Comparison of ENCODE assay signal across 20 cellular contexts in genomic region chr14:103817595-103817994, GRCh38. TPM values are rescaled to one million over a fixed set of nuclear protein-coding genes. Genes with fewer than 3 reads are reported as not detected.
A peak's percentile ranks its signal among the peaks of the same experiment; 100 is the strongest.
DNase-seq lines count a peak whose midpoint lies in the region; ATAC-seq and TF ChIP-seq lines count a peak whose summit lies in the region.
"Had no signal": no experiment of that assay in that cellular context is flagged by ENCODE, and none has a peak within 500 bp of the region (broad histone marks: within the 10 kb centered on the region; RNA-seq: fewer than 3 reads in every experiment).

No MANE protein-coding gene starts in this region.

- H3K27ac Mint-ChIP-seq in naive thymus-derived CD4-positive, alpha-beta T cell, result peak overlapping the region in 8 of 9 donors; percentile 32 to 82 (median 53)
- no peak overlapping the region for H3K27ac Mint-ChIP-seq in activated CD4-positive, alpha-beta T cell treated with anti-CD3 and anti-CD28 coated beads, Interleukin-2, amount 10 ng/mL, durations not matched to agents 24 days and 14 days
- H3K27ac Mint-ChIP-seq: B cell, H9 had no signal

- H3K4me1 ChIP-seq in BE2C, result peaks cover 31% of the 10 kb centered on the region
- peaks cover 0 to 18% of the 10 kb centered on the region in 2 donors for H3K4me1 ChIP-seq in naive thymus-derived CD4-positive, alpha-beta T cell (ENCODE audit: control insufficient read depth in 2 of 2, insufficient read depth in 2 of 2, low read length in 2 of 2)

- DNase-seq in BE2C, result peak; percentile 40
- DNase-seq in SK-N-MC (ENCODE audit: low read depth, low spot score), result no peak
- no peak for DNase-seq in left cardiac atrium
- DNase-seq in naive thymus-derived CD4-positive, alpha-beta T cell, result no peak
- DNase-seq in activated CD4-positive, alpha-beta T cell treated with anti-CD3 and anti-CD28 coated beads, Interleukin-2, amount 10 ng/mL, durations not matched to agents 24 days and 14 days, result no peak
- DNase-seq in DMS 273 treated with DMSO at 0.1 percent for 48 hours (lab: John Stamatoyannopoulos, UW), result no peak
- no peak for DNase-seq in RWPE1 (ENCODE audit: low spot score)
- DNase-seq: CD4-positive, alpha-beta memory T cell; DMS53; EL; H9; KBM-7; NCI-H1105; NCI-H2227 treated with DMSO at 0.1 percent for 48 hours; NCI-H510A treated with DMSO at 0.1 percent for 48 hours; NCI-H774; OCI-M1; SIG-M5 had no signal

- H3K36me3 ChIP-seq in BE2C (peaks cover 4% of the 10 kb centered on the region; the same call in 1 of the 2 replicates), SK-N-MC (ENCODE audit: insufficient read depth, low read length) (no peaks in the 10 kb centered on the region)
- H3K36me3 ChIP-seq in naive thymus-derived CD4-positive, alpha-beta T cell (ENCODE audit: control insufficient read depth in 2 of 3, insufficient read depth in 3 of 3, low read length in 3 of 3), result no peaks in the 10 kb centered on the region

- H3K9me3 Mint-ChIP-seq in naive thymus-derived CD4-positive, alpha-beta T cell, result no peaks in the 10 kb centered on the region
- H3K9me3 Mint-ChIP-seq in activated CD4-positive, alpha-beta T cell treated with anti-CD3 and anti-CD28 coated beads, Interleukin-2, amount 10 ng/mL, durations not matched to agents 24 days and 14 days, result no peaks in the 10 kb centered on the region

- peak; percentile 30 to 66 for ATAC-seq in left cardiac atrium
- no peak for ATAC-seq in naive thymus-derived CD4-positive, alpha-beta T cell
- ATAC-seq: GM12878 had no signal

- H3K9me3 ChIP-seq in BE2C (no peaks in the 10 kb centered on the region), SK-N-MC (ENCODE audit: low read depth, low read length) (no peaks in the 10 kb centered on the region)
- H3K9me3 ChIP-seq in naive thymus-derived CD4-positive, alpha-beta T cell (ENCODE audit: control insufficient read depth in 2 of 3, low read length in 3 of 3), result no peaks in the 10 kb centered on the region

- POLR2A ChIA-PET in naive thymus-derived CD4-positive, alpha-beta T cell (lab: Charles Lee), result no interaction called here
- POLR2A ChIA-PET in RWPE1 (lab: Yijun Ruan, JAX; ENCODE audit: low non-redundant PET), result no interaction called here

- H3K4me3 ChIP-seq in BE2C (ENCODE audit: low read depth, low read length) (no peak overlapping the region), SK-N-MC (no peak overlapping the region)
- H3K4me3 ChIP-seq in naive thymus-derived CD4-positive, alpha-beta T cell (ENCODE audit: low read length), result no peak overlapping the region
- H3K4me3 ChIP-seq: GM12878 had no signal

- TF ChIP-seq CTCF in BE2C (IDR thresholded peaks at IDR 0.05; ENCODE audit: low read depth, low read length), result no peak
- TF ChIP-seq CTCF in RWPE1 (conservative IDR thresholded peaks at IDR 0.05; ENCODE audit: low read depth), result no peak

- H3K4me1 Mint-ChIP-seq in naive thymus-derived CD4-positive, alpha-beta T cell, result peaks cover 0 to 50% (median 46%) of the 10 kb centered on the region in 7 donors
- H3K4me1 Mint-ChIP-seq in activated CD4-positive, alpha-beta T cell treated with anti-CD3 and anti-CD28 coated beads, Interleukin-2, amount 10 ng/mL, durations not matched to agents 24 days and 14 days, result peaks cover 4% of the 10 kb centered on the region

- H3K36me3 Mint-ChIP-seq in naive thymus-derived CD4-positive, alpha-beta T cell, result peaks cover 0 to 3% (median 0%) of the 10 kb centered on the region in 5 donors
- H3K36me3 Mint-ChIP-seq in activated CD4-positive, alpha-beta T cell treated with anti-CD3 and anti-CD28 coated beads, Interleukin-2, amount 10 ng/mL, durations not matched to agents 24 days and 14 days (ENCODE audit: low read depth), result no peaks in the 10 kb centered on the region
- H3K36me3 Mint-ChIP-seq: CD4-positive, alpha-beta memory T cell had no signal

- CTCF ChIA-PET in naive thymus-derived CD4-positive, alpha-beta T cell (lab: Charles Lee), result interaction anchor here (0.6 to 1.4 kb wide), 7 partner anchors 8 to 1248 kb away, joined by 3 to 7 read pairs (median 5); no protein-coding TSS in a partner anchor
- CTCF ChIA-PET in RWPE1 (lab: Yijun Ruan, JAX), result interaction anchor here (0.6 to 2.0 kb wide), 4 partner anchors 9 to 102 kb away, joined by 3 to 5 read pairs (median 4); no protein-coding TSS in a partner anchor

- intact Hi-C loops in left cardiac atrium (cut with DNase I), result loop anchor here in 1 of 2 donors (10.0 kb wide), 1 partner anchor 77 kb away; no protein-coding TSS in a partner anchor
- intact Hi-C loops in naive thymus-derived CD4-positive, alpha-beta T cell (cut with micrococcal nuclease), result no loop called here
- intact Hi-C loops in activated CD4-positive, alpha-beta T cell treated with anti-CD3 and anti-CD28 coated beads, Interleukin-2, amount 10 ng/mL, durations not matched to agents 24 days and 14 days (cut with micrococcal nuclease), result no loop called here

- H3K9ac ChIP-seq in SK-N-MC (ENCODE audit: insufficient read length), result no peak overlapping the region

- H3K4me3 Mint-ChIP-seq in naive thymus-derived CD4-positive, alpha-beta T cell, result peak overlapping the region in 4 of 10 donors; percentile 18 to 53 (median 40)
- no peak overlapping the region for H3K4me3 Mint-ChIP-seq in activated CD4-positive, alpha-beta T cell treated with anti-CD3 and anti-CD28 coated beads, Interleukin-2, amount 10 ng/mL, durations not matched to agents 24 days and 14 days
- H3K4me3 Mint-ChIP-seq: B cell, H9 had no signal

- peaks cover 0 to 7% (median 0%) of the 10 kb centered on the region in 5 donors for H3K27me3 Mint-ChIP-seq in naive thymus-derived CD4-positive, alpha-beta T cell
- H3K27me3 Mint-ChIP-seq in activated CD4-positive, alpha-beta T cell treated with anti-CD3 and anti-CD28 coated beads, Interleukin-2, amount 10 ng/mL, durations not matched to agents 24 days and 14 days, result peaks cover 7% of the 10 kb centered on the region
- H3K27me3 Mint-ChIP-seq: B cell; CD4-positive, alpha-beta memory T cell had no signal

- H3K27ac ChIP-seq in SK-N-MC, result peak overlapping the region; percentile 35; the same call in 1 of the 2 replicates
- no peak overlapping the region for H3K27ac ChIP-seq in naive thymus-derived CD4-positive, alpha-beta T cell (ENCODE audit: low read depth, low read length)
- H3K27ac ChIP-seq in RWPE1, result no peak overlapping the region

- H3K27me3 ChIP-seq in BE2C, result no peaks in the 10 kb centered on the region
- H3K27me3 ChIP-seq in naive thymus-derived CD4-positive, alpha-beta T cell (ENCODE audit: control insufficient read depth in 2 of 2, insufficient read depth in 2 of 2, low read length in 2 of 2), result no peaks in the 10 kb centered on the region

RNA-seq across cellular contexts. Expression of gene PPP1R13B, which starts 29.8 kb away (rescaled TPM):
- 70.6 TPM for polyA plus RNA-seq in BE2C (2012; ENCODE audit: insufficient read depth, insufficient read length, low read depth)
- total RNA-seq in left cardiac atrium, result 10 to 100 TPM; 63.0 to 89.3 TPM
- 10 to 100 TPM; 10.8 to 26.8 (median 17.7) TPM for total RNA-seq in naive thymus-derived CD4-positive, alpha-beta T cell
- polyA plus RNA-seq in naive thymus-derived CD4-positive, alpha-beta T cell, result 1 to 10 TPM; 3.3 to 3.9 TPM
- total RNA-seq in activated CD4-positive, alpha-beta T cell treated with anti-CD3 and anti-CD28 coated beads, Interleukin-2, amount 10 ng/mL, durations not matched to agents 24 days and 14 days, result 8.6 and 8.8 TPM in 2 replicates
